20 cellular contexts compared by ENCODE assay signal in the genomic region with DNA sequence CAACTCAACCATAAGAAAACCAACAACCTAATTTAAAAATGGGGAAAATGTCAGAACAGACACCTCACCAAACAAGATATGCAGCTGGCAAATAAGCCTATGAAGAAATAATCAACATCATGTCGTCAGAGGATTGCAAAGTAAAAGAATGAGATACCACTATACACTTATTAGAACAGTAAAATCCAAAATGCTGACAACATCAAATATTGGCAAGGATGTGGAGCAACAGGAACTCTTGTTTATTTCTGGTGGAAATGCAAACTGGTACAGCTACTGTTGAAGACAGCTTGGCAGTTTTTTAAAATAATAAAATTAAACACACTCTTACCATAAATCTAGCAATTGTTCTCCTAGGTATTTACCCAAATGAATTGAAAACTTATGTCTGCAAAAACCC.
DNase-seq lines count a peak whose midpoint lies in the region; ATAC-seq, FAIRE-seq and TF ChIP-seq lines count a peak whose summit lies in the region.
"Had no signal": no experiment of that assay in that cellular context is flagged by ENCODE, and none has a peak within 500 bp of the region (broad histone marks: within the 10 kb centered on the region; RNA-seq: fewer than 3 reads in every experiment).

No MANE protein-coding gene starts in this region.

- H2AK5ac ChIP-seq in IMR-90 (ENCODE audit: low read depth, low read length): no peak overlapping the region

- TF ChIP-seq CTCF in A549 (IDR thresholded peaks at IDR 0.05) (no peak), IMR-90 (conservative IDR thresholded peaks at IDR 0.05; ENCODE audit: low read depth, low read length) (no peak), K562 (IDR thresholded peaks at IDR 0.05 in 2 of 3, conservative IDR thresholded peaks at IDR 0.05 in 1 of 3; ENCODE audit: insufficient read depth in 2 of 3, low read depth in 1 of 3, low read length in 3 of 3) (no peak), hepatocyte (IDR thresholded peaks at IDR 0.05; ENCODE audit: poor library complexity) (no peak)

- H4K20me1 ChIP-seq in IMR-90 (ENCODE audit: insufficient read depth, low read length) (no peaks in the 10 kb centered on the region), K562 (replicated peaks; ENCODE audit: control insufficient read depth, insufficient read depth, low read length) (no peaks in the 10 kb centered on the region), hepatocyte (ENCODE audit: insufficient read depth, poor library complexity, severe bottlenecking) (no peaks in the 10 kb centered on the region)
- H4K20me1 ChIP-seq: BLaER1 treated with 17β-estradiol and CSF1 and Interleukin-3, amounts not matched to agents 10 nM and 100 nM had no signal

- 0% methylated on average over 1 of the region's 1 CpG for WGBS in A549 (ENCODE audit: missing lambda C conversion rate)
- no CpG with 5 or more reads among the region's 1 CpG for WGBS in IMR-90 (ENCODE audit: extremely low coverage in 2 of 2, insufficient read length in 1 of 2), 2 experiments
- WGBS in K562 (ENCODE audit: insufficient coverage, low coverage, missing lambda C conversion rate): 0% methylated on average over 1 of the region's 1 CpG
- WGBS in hepatocyte (ENCODE audit: low lambda C conversion rate, missing lambda C conversion rate): 77% methylated on average over 1 of the region's 1 CpG

- H3K79me2 ChIP-seq in K562 (ENCODE audit: control insufficient read depth, insufficient read depth, low read length) (no peaks in the 10 kb centered on the region), hepatocyte (no peaks in the 10 kb centered on the region)

- no peaks in the 10 kb centered on the region for H3K27me3 ChIP-seq in IMR-90 (ENCODE audit: control insufficient read depth, insufficient read depth, low read length)
- H3K27me3 ChIP-seq in K562 (ENCODE audit: control insufficient read depth in 2 of 2, insufficient read depth in 2 of 2, low read length in 2 of 2): no peaks in the 10 kb centered on the region
- no peaks in the 10 kb centered on the region for H3K27me3 ChIP-seq in hepatocyte
- H3K27me3 ChIP-seq: BLaER1 treated with 17β-estradiol and CSF1 and Interleukin-3, amounts not matched to agents 10 nM and 100 nM had no signal

- H3K9me1 ChIP-seq in IMR-90 (ENCODE audit: insufficient read depth, low read length): no peaks in the 10 kb centered on the region
- no peaks in the 10 kb centered on the region for H3K9me1 ChIP-seq in K562 (ENCODE audit: control insufficient read depth, insufficient read depth, low read length)

- H4K5ac ChIP-seq in IMR-90 (ENCODE audit: low read depth, low read length): no peak overlapping the region

- H2AK9ac ChIP-seq in IMR-90 (replicated peaks; ENCODE audit: low read depth, low read length, poor library complexity): no peak overlapping the region

- TF ChIP-seq POLR2A in A549 (IDR thresholded peaks at IDR 0.05; ENCODE audit: low read length) (no peak), IMR-90 (IDR thresholded peaks at IDR 0.05; ENCODE audit: low read depth, low read length) (no peak), K562 (conservative IDR thresholded peaks at IDR 0.05) (no peak)

- H3K4me1 ChIP-seq in A549 (no peaks in the 10 kb centered on the region), IMR-90 (ENCODE audit: control insufficient read depth, insufficient read depth, low read length) (no peaks in the 10 kb centered on the region), K562 (replicated peaks in 1 of 2; ENCODE audit: control insufficient read depth in 2 of 2, insufficient read depth in 2 of 2, low read length in 2 of 2) (no peaks in the 10 kb centered on the region), hepatocyte (ENCODE audit: insufficient read depth) (no peaks in the 10 kb centered on the region)
- H3K4me1 ChIP-seq: BLaER1 treated with 17β-estradiol and CSF1 and Interleukin-3, amounts not matched to agents 10 nM and 100 nM; Caco-2 had no signal

- no peak overlapping the region for H3K9ac ChIP-seq in IMR-90 (ENCODE audit: low read depth, low read length)
- no peak overlapping the region for H3K9ac ChIP-seq in K562 (ENCODE audit: insufficient read depth in 1 of 2, low read depth in 2 of 2, low read length in 2 of 2)
- H3K9ac ChIP-seq: BLaER1 treated with 17β-estradiol and CSF1 and Interleukin-3, amounts not matched to agents 10 nM and 100 nM had no signal

- in situ Hi-C loops in IMR-90 (cut with MboI; ENCODE audit: low sequenced_read_pairs) (no loop called here), K562 (cut with MboI) (no loop called here)

- no peak overlapping the region for H2BK120ac ChIP-seq in IMR-90 (ENCODE audit: low read depth, low read length)

- H4K8ac ChIP-seq in IMR-90 (ENCODE audit: low read depth in 2 of 2, low read length in 2 of 2): no peak overlapping the region

- no peaks in the 10 kb centered on the region for H3K79me1 ChIP-seq in IMR-90 (ENCODE audit: low read depth in 1 of 2, low read length in 2 of 2)

- H3K4me3 ChIP-seq in A549: no peak overlapping the region
- H3K4me3 ChIP-seq in IMR-90 (ENCODE audit: insufficient read depth, low read depth, low read length): no peak overlapping the region
- H3K4me3 ChIP-seq in K562: no peak overlapping the region
- no peak overlapping the region for H3K4me3 ChIP-seq in hepatocyte
- H3K4me3 ChIP-seq: BLaER1 treated with 17β-estradiol and CSF1 and Interleukin-3, amounts not matched to agents 10 nM and 100 nM had no signal

- H3K27ac ChIP-seq in A549 (no peak overlapping the region), IMR-90 (ENCODE audit: insufficient read depth, low read length) (no peak overlapping the region), K562 (ENCODE audit: extremely low read depth, low read depth, low read length) (no peak overlapping the region), hepatocyte (no peak overlapping the region)
- H3K27ac ChIP-seq: BLaER1 treated with 17β-estradiol and CSF1 and Interleukin-3, amounts not matched to agents 10 nM and 100 nM; C4-2B had no signal

- TF ChIP-seq EP300 in A549 (IDR thresholded peaks at IDR 0.05) (no peak), K562 (IDR thresholded peaks at IDR 0.05; ENCODE audit: low read length) (no peak)

- no TSS peak for BruUV-seq in IMR-90 (replicated peaks; lab: Mats Ljungman, UMichigan)
- no TSS peak for BruUV-seq in K562 (replicated peaks; lab: Mats Ljungman, UMichigan)

- H3K36me3 ChIP-seq in IMR-90 (ENCODE audit: control insufficient read depth, insufficient read depth, low read length): no peaks in the 10 kb centered on the region
- no peaks in the 10 kb centered on the region for H3K36me3 ChIP-seq in K562 (ENCODE audit: control insufficient read depth, insufficient read depth, low read length)
- no peaks in the 10 kb centered on the region for H3K36me3 ChIP-seq in hepatocyte (replicated peaks; ENCODE audit: insufficient read depth, low read depth)
- H3K36me3 ChIP-seq: BLaER1 treated with 17β-estradiol and CSF1 and Interleukin-3, amounts not matched to agents 10 nM and 100 nM had no signal

- H2AFZ ChIP-seq in IMR-90 (replicated peaks; ENCODE audit: low read length, poor library complexity): no peak overlapping the region
- no peak overlapping the region for H2AFZ ChIP-seq in K562 (ENCODE audit: low read depth, low read length)
- H2AFZ ChIP-seq in hepatocyte: no peak overlapping the region

- no peak overlapping the region for H3K23ac ChIP-seq in IMR-90 (ENCODE audit: low read depth, low read length)

- no peak for ATAC-seq in A549
- ATAC-seq in IMR-90 (ENCODE audit: low read depth): no peak
- ATAC-seq in K562: no peak
- no peak for ATAC-seq in GM18870 (IDR thresholded peaks at IDR 0.05; ENCODE audit: unreplicated experiment)
- ATAC-seq: CD8-positive, alpha-beta T cell had no signal

- no peak overlapping the region for H2BK5ac ChIP-seq in IMR-90 (ENCODE audit: low read depth, low read length, poor library complexity, severe bottlenecking)

- H2BK20ac ChIP-seq in IMR-90 (ENCODE audit: low read depth, low read length): no peak overlapping the region

- no peak overlapping the region for H3K14ac ChIP-seq in IMR-90 (replicated peaks; ENCODE audit: low read depth, low read length)

- H3K18ac ChIP-seq in IMR-90 (ENCODE audit: low read depth, low read length): no peak overlapping the region

- dilution Hi-C loops in IMR-90 (cut with HindIII; ENCODE audit: low sequenced_read_pairs, unreplicated experiment): no loop called here

- CTCF ChIA-PET in A549 (lab: Yijun Ruan, JAX): no interaction called here
- CTCF ChIA-PET in IMR-90 (lab: Yijun Ruan, JAX): no interaction called here
- CTCF ChIA-PET in K562 (lab: Yijun Ruan, JAX; ENCODE audit: low intra/inter-chr PET ratio): interaction anchor here (0.5 kb wide), 1 partner anchor 542 kb away, joined by 5 read pairs; no protein-coding TSS in a partner anchor

- no peak overlapping the region for H3K4ac ChIP-seq in IMR-90 (ENCODE audit: low read depth, low read length)

- POLR2A ChIA-PET in A549 (lab: Yijun Ruan, JAX): no interaction called here
- POLR2A ChIA-PET in IMR-90 (lab: Charles Lee; ENCODE audit: unreplicated experiment): no interaction called here
- POLR2A ChIA-PET in K562 (lab: Yijun Ruan, JAX): interaction anchor here (0.6 to 1.0 kb wide), 3 partner anchors 8 to 183 kb away, joined by 3 read pairs; no protein-coding TSS in a partner anchor

- H3K4me2 ChIP-seq in A549 (no peak overlapping the region), IMR-90 (ENCODE audit: low read depth, low read length) (no peak overlapping the region), K562 (ENCODE audit: insufficient read depth, low read length) (no peak overlapping the region), hepatocyte (no peak overlapping the region)
- H3K4me2 ChIP-seq: BLaER1 treated with 17β-estradiol and CSF1 and Interleukin-3, amounts not matched to agents 10 nM and 100 nM had no signal

- H3K9me2 ChIP-seq in hepatocyte (replicated peaks; ENCODE audit: insufficient read depth): no peaks in the 10 kb centered on the region

- no peak overlapping the region for H4K91ac ChIP-seq in IMR-90 (ENCODE audit: insufficient read depth, low read depth, low read length)

- H2BK15ac ChIP-seq in IMR-90 (ENCODE audit: low read depth, low read length): no peak overlapping the region

- DNase-seq in A549 (ENCODE audit: low read depth in 1 of 2, low spot score in 1 of 2): no peak
- no peak for DNase-seq in IMR-90
- DNase-seq in K562 (ENCODE audit: extremely low read depth in 1 of 4, low spot score in 3 of 4): no peak
- no peak for DNase-seq in hepatocyte (ENCODE audit: low spot score)
- no peak for DNase-seq in NCI-H1048 (lab: John Stamatoyannopoulos, UW)
- DNase-seq: 8988T; AML-193; Caco-2; Calu3; CD4-positive, alpha-beta T cell; CD8-positive, alpha-beta T cell; DMS79 treated with DMSO at 0.1 percent for 48 hours; GF-D8 had no signal

- no peak for TF ChIP-seq RAD21 in A549 (conservative IDR thresholded peaks at IDR 0.05 in 1 of 2, IDR thresholded peaks at IDR 0.05 in 1 of 2)
- no peak for TF ChIP-seq RAD21 in IMR-90 (IDR thresholded peaks at IDR 0.05; ENCODE audit: low read length)
- no peak for TF ChIP-seq RAD21 in K562 (CRISPR knock-in tag; conservative IDR thresholded peaks at IDR 0.05 in 1 of 2, IDR thresholded peaks at IDR 0.05 in 1 of 2)

- intact Hi-C loops in IMR-90 (cut with micrococcal nuclease): no loop called here
- intact Hi-C loops in K562 (cut with micrococcal nuclease): no loop called here

- FAIRE-seq in A549 (lab: Jason Lieb, UNC): no peak
- FAIRE-seq in K562 (lab: Jason Lieb, UNC): no peak
- FAIRE-seq: A204.1, D721Med, G401.6, GM12891 had no signal

- H3K56ac ChIP-seq in IMR-90 (ENCODE audit: extremely low read depth, insufficient read depth, low read length): no peak overlapping the region

- H3K9me3 ChIP-seq in A549 (no peaks in the 10 kb centered on the region), IMR-90 (ENCODE audit: control insufficient read depth, insufficient read depth, low read length) (peaks cover 22% of the 10 kb centered on the region), K562 (replicated peaks; ENCODE audit: control insufficient read depth, insufficient read depth, low read depth, low read length) (no peaks in the 10 kb centered on the region), hepatocyte (ENCODE audit: low read depth) (no peaks in the 10 kb centered on the region)
- H3K9me3 ChIP-seq: Caco-2 had no signal

Comparison
In these comparisons a context has a peak if more than half of its experiments do, and no peak if none do; other contexts are left out.
1. Of the 35 proteins assayed by ChIP-seq in both K562 and A549: peak only in K562: none; only in A549: none; in both: MAFK; in neither: 34.